In genomic region chr11:69205929-69206612, GRCh38 we compare ENCODE assay signal across 25 cellular contexts. TPM values are rescaled to one million over a fixed set of nuclear protein-coding genes. Genes with fewer than 3 reads are reported as not detected.
DNase-seq lines count a peak whose midpoint lies in the region; ATAC-seq, FAIRE-seq and TF ChIP-seq lines count a peak whose summit lies in the region.
"Had no signal": no experiment of that assay in that cellular context is flagged by ENCODE, and none has a peak within 500 bp of the region (broad histone marks: within the 10 kb centered on the region; RNA-seq: fewer than 3 reads in every experiment).

No MANE protein-coding gene starts in this region.

- TF ChIP-seq CTCF in activated CD8-positive, alpha-beta T cell treated with anti-CD3 and anti-CD28 coated beads for 36 hours (IDR thresholded peaks at IDR 0.05) = no peak

- H3K9me3 Mint-ChIP-seq in activated CD8-positive, alpha-beta T cell treated with anti-CD3 and anti-CD28 coated beads for 36 hours = no peaks in the 10 kb centered on the region

- intact Hi-C loops in activated CD8-positive, alpha-beta T cell treated with anti-CD3 and anti-CD28 coated beads for 36 hours (cut with micrococcal nuclease) = no loop called here

- no peaks in the 10 kb centered on the region for H3K36me3 Mint-ChIP-seq in activated CD8-positive, alpha-beta T cell treated with anti-CD3 and anti-CD28 coated beads for 36 hours (ENCODE audit: low read depth)
- H3K36me3 Mint-ChIP-seq: CD4-positive, alpha-beta memory T cell had no signal

- no peaks in the 10 kb centered on the region for H3K27me3 ChIP-seq in H7 (ENCODE audit: control insufficient read depth, insufficient read depth, low read length)

- DNase-seq in NCI-H2171 treated with DMSO at 0.1 percent for 48 hours (lab: John Stamatoyannopoulos, UW) = peak; percentile 5
- no peak for DNase-seq in NCI-H2171 (lab: John Stamatoyannopoulos, UW)
- peak; percentile 31 for DNase-seq in H7
- DNase-seq in islet precursor cell = peak; percentile 24
- DNase-seq in retina = peak; percentile 90
- no peak for DNase-seq in frontal cortex (ENCODE audit: low spot score in 2 of 2)
- DNase-seq in activated CD8-positive, alpha-beta T cell treated with anti-CD3 and anti-CD28 coated beads for 36 hours = no peak
- no peak for DNase-seq in NK-92 treated with Interleukin-12 subunit alpha and Interleukin-12 subunit beta, amount 100 ng/mL, for 24 hours (lab: John Stamatoyannopoulos, UW)
- DNase-seq: CD4-positive, alpha-beta memory T cell; DMS53; EL; GM23248; Karpas-422; NCI-H1417 treated with DMSO at 0.1 percent for 48 hours; NCI-H1930; NCI-H69 had no signal

- FAIRE-seq in frontal cortex (lab: Jason Lieb, UNC) = no peak
- FAIRE-seq: GM12891, GM19239, HTR-8/SVneo, RCC 7860 had no signal

- H3K4me1 Mint-ChIP-seq in activated CD8-positive, alpha-beta T cell treated with anti-CD3 and anti-CD28 coated beads for 36 hours (ENCODE audit: low read depth) = peaks cover 6% of the 10 kb centered on the region
- H3K4me1 Mint-ChIP-seq: B cell; CD4-positive, alpha-beta memory T cell had no signal

- no peak for ATAC-seq in activated CD8-positive, alpha-beta T cell treated with anti-CD3 and anti-CD28 coated beads for 36 hours
- ATAC-seq: HCT116, Right ventricle myocardium inferior had no signal

- peaks cover 2% of the 10 kb centered on the region for H3K27me3 Mint-ChIP-seq in activated CD8-positive, alpha-beta T cell treated with anti-CD3 and anti-CD28 coated beads for 36 hours

- CTCF ChIA-PET in activated CD8-positive, alpha-beta T cell treated with anti-CD3 and anti-CD28 coated beads for 36 hours (lab: Charles Lee) = no interaction called here

- H3K36me3 ChIP-seq in H7 (replicated peaks; ENCODE audit: control insufficient read depth, insufficient read depth, low read length) = no peaks in the 10 kb centered on the region

- no peak overlapping the region for H3K4me3 Mint-ChIP-seq in activated CD8-positive, alpha-beta T cell treated with anti-CD3 and anti-CD28 coated beads for 36 hours
- H3K4me3 Mint-ChIP-seq: B cell; CD4-positive, alpha-beta memory T cell; IgD-negative memory B cell had no signal

- POLR2A ChIA-PET in activated CD8-positive, alpha-beta T cell treated with anti-CD3 and anti-CD28 coated beads for 36 hours (lab: Charles Lee) = no interaction called here

- H3K27ac Mint-ChIP-seq in activated CD8-positive, alpha-beta T cell treated with anti-CD3 and anti-CD28 coated beads for 36 hours = no peak overlapping the region
- H3K27ac Mint-ChIP-seq: B cell, IgD-negative memory B cell had no signal

- H3K4me3 ChIP-seq in H7 (ENCODE audit: insufficient read depth, low read depth, low read length) = no peak overlapping the region
- H3K4me3 ChIP-seq: GM23248 had no signal

RNA-seq across cellular contexts. Expression of gene SMIM38, which starts 50.3 kb away (rescaled TPM):
- 0.28 and 0.67 TPM in 2 replicates for total RNA-seq in H7 (2014; rRNA removed; shearing (Covaris generic))
- 0.41 TPM for total RNA-seq in frontal cortex
- under 1 TPM; 0.31 to 0.77 TPM for total RNA-seq in activated CD8-positive, alpha-beta T cell treated with anti-CD3 and anti-CD28 coated beads for 36 hours
- total RNA-seq: GM23248, MCF 10A had no signal

Comparison
In these comparisons a context has a peak if more than half of its experiments do, and no peak if none do; other contexts are left out.
1. DNase-seq: peak in NCI-H2171 treated with DMSO at 0.1 percent for 48 hours (single experiment), H7 (single experiment), islet precursor cell (single experiment) and retina (single experiment); none in NCI-H2171 (single experiment), frontal cortex (0 of 2), activated CD8-positive, alpha-beta T cell treated with anti-CD3 and anti-CD28 coated beads for 36 hours (single experiment) and NK-92 treated with Interleukin-12 subunit alpha and Interleukin-12 subunit beta, amount 100 ng/mL, for 24 hours (single experiment).